12 cellular contexts compared by ENCODE assay signal in genomic region chr3:180870008-180870733, GRCh38. TPM values are rescaled to one million over a fixed set of nuclear protein-coding genes. Genes with fewer than 3 reads are reported as not detected.
DNase-seq lines count a peak whose midpoint lies in the region; ATAC-seq and TF ChIP-seq lines count a peak whose summit lies in the region.
"Had no signal": no experiment of that assay in that cellular context is flagged by ENCODE, and none has a peak within 500 bp of the region (broad histone marks: within the 10 kb centered on the region; RNA-seq: fewer than 3 reads in every experiment).

No MANE protein-coding gene starts in this region.

- H3K4me3 ChIP-seq in fibroblast of villous mesenchyme (ENCODE audit: low read depth, low read length) = peak overlapping the region; percentile 33
- peak overlapping the region; percentile 49 to 51 for H3K4me3 ChIP-seq in vagina
- H3K4me3 ChIP-seq: BLaER1 treated with 17β-estradiol and CSF1 and Interleukin-3, amounts not matched to agents 10 nM and 100 nM had no signal

- no peaks in the 10 kb centered on the region for H3K36me3 ChIP-seq in vagina
- H3K36me3 ChIP-seq: BLaER1 treated with 17β-estradiol and CSF1 and Interleukin-3, amounts not matched to agents 10 nM and 100 nM had no signal

- no peak for ATAC-seq in HG03432 (IDR thresholded peaks at IDR 0.05; ENCODE audit: unreplicated experiment)
- no peak for ATAC-seq in natural killer cell treated with Interleukin-12 subunit alpha and Interleukin-12 subunit beta and Interleukin-15 and Interleukin-18, amount 100 ng/mL, for 72 hours
- ATAC-seq: left colon had no signal

- no peak for TF ChIP-seq POLR2A in vagina (IDR thresholded peaks at IDR 0.05)

- peaks cover 19% of the 10 kb centered on the region for H3K4me1 ChIP-seq in vagina

- H3K27me3 Mint-ChIP-seq in activated naive CD8-positive, alpha-beta T cell = peaks cover 15% of the 10 kb centered on the region
- H3K27me3 Mint-ChIP-seq in activated naive CD8-positive, alpha-beta T cell treated with anti-CD3 and anti-CD28 coated beads for 36 hours = peaks cover 49% of the 10 kb centered on the region
- H3K27me3 Mint-ChIP-seq in nephron progenitor cell (ENCODE audit: low read depth, poor library complexity) = peaks cover 11% of the 10 kb centered on the region
- peaks cover 25 to 47% of the 10 kb centered on the region in 2 donors for H3K27me3 Mint-ChIP-seq in natural killer cell treated with Interleukin-12 subunit alpha and Interleukin-12 subunit beta and Interleukin-15 and Interleukin-18, amount 100 ng/mL, for 72 hours

- no peaks in the 10 kb centered on the region for H3K9me3 ChIP-seq in vagina

- H3K27ac ChIP-seq in vagina = peak overlapping the region; percentile 75
- H3K27ac ChIP-seq: BLaER1 treated with 17β-estradiol and CSF1 and Interleukin-3, amounts not matched to agents 10 nM and 100 nM had no signal

- no peaks in the 10 kb centered on the region for H3K36me3 Mint-ChIP-seq in activated naive CD8-positive, alpha-beta T cell
- no peaks in the 10 kb centered on the region for H3K36me3 Mint-ChIP-seq in activated naive CD8-positive, alpha-beta T cell treated with anti-CD3 and anti-CD28 coated beads for 36 hours
- no peaks in the 10 kb centered on the region for H3K36me3 Mint-ChIP-seq in nephron progenitor cell (ENCODE audit: low read depth)
- H3K36me3 Mint-ChIP-seq in natural killer cell treated with Interleukin-12 subunit alpha and Interleukin-12 subunit beta and Interleukin-15 and Interleukin-18, amount 100 ng/mL, for 72 hours = no peaks in the 10 kb centered on the region

- peaks cover 7% of the 10 kb centered on the region for H3K4me1 Mint-ChIP-seq in activated naive CD8-positive, alpha-beta T cell (ENCODE audit: low read depth)
- peaks cover 5% of the 10 kb centered on the region for H3K4me1 Mint-ChIP-seq in activated naive CD8-positive, alpha-beta T cell treated with anti-CD3 and anti-CD28 coated beads for 36 hours
- peaks cover 9% of the 10 kb centered on the region for H3K4me1 Mint-ChIP-seq in nephron progenitor cell
- no peaks in the 10 kb centered on the region for H3K4me1 Mint-ChIP-seq in natural killer cell treated with Interleukin-12 subunit alpha and Interleukin-12 subunit beta and Interleukin-15 and Interleukin-18, amount 100 ng/mL, for 72 hours (ENCODE audit: low read depth in 2 of 2)

- H3K27me3 ChIP-seq in vagina = no peaks in the 10 kb centered on the region
- H3K27me3 ChIP-seq: BLaER1 treated with 17β-estradiol and CSF1 and Interleukin-3, amounts not matched to agents 10 nM and 100 nM had no signal

- peak overlapping the region; percentile 46 for H3K4me3 Mint-ChIP-seq in activated naive CD8-positive, alpha-beta T cell
- no peak overlapping the region for H3K4me3 Mint-ChIP-seq in activated naive CD8-positive, alpha-beta T cell treated with anti-CD3 and anti-CD28 coated beads for 36 hours
- peak overlapping the region; percentile 74 for H3K4me3 Mint-ChIP-seq in nephron progenitor cell
- no peak overlapping the region for H3K4me3 Mint-ChIP-seq in natural killer cell treated with Interleukin-12 subunit alpha and Interleukin-12 subunit beta and Interleukin-15 and Interleukin-18, amount 100 ng/mL, for 72 hours

- no peak for DNase-seq in activated naive CD8-positive, alpha-beta T cell treated with anti-CD3 and anti-CD28 coated beads for 36 hours
- DNase-seq in fibroblast of villous mesenchyme (ENCODE audit: low read depth) (peak; percentile 38), nephron progenitor cell (peak; percentile 57), vagina (ENCODE audit: extremely low spot score in 2 of 2) (no peak), OCI-M1 (lab: John Stamatoyannopoulos, UW) (no peak)
- DNase-seq in natural killer cell treated with Interleukin-12 subunit alpha and Interleukin-12 subunit beta and Interleukin-15 and Interleukin-18, amount 100 ng/mL, for 72 hours (ENCODE audit: low spot score) = no peak
- DNase-seq: NCI-H2107, T1000 had no signal

- H3K27ac Mint-ChIP-seq in activated naive CD8-positive, alpha-beta T cell = no peak overlapping the region
- H3K27ac Mint-ChIP-seq in activated naive CD8-positive, alpha-beta T cell treated with anti-CD3 and anti-CD28 coated beads for 36 hours = no peak overlapping the region
- no peak overlapping the region for H3K27ac Mint-ChIP-seq in nephron progenitor cell
- no peak overlapping the region for H3K27ac Mint-ChIP-seq in natural killer cell treated with Interleukin-12 subunit alpha and Interleukin-12 subunit beta and Interleukin-15 and Interleukin-18, amount 100 ng/mL, for 72 hours

- TF ChIP-seq CTCF in fibroblast of villous mesenchyme (IDR thresholded peaks at IDR 0.05; ENCODE audit: insufficient read depth, low read depth, low read length) (no peak), nephron progenitor cell (IDR thresholded peaks at IDR 0.05) (no peak), vagina (IDR thresholded peaks at IDR 0.05) (no peak)

- intact Hi-C loops in vagina (cut with DNase I) = no loop called here

- H3K9me3 Mint-ChIP-seq in activated naive CD8-positive, alpha-beta T cell (ENCODE audit: low read depth) = no peaks in the 10 kb centered on the region
- no peaks in the 10 kb centered on the region for H3K9me3 Mint-ChIP-seq in activated naive CD8-positive, alpha-beta T cell treated with anti-CD3 and anti-CD28 coated beads for 36 hours
- H3K9me3 Mint-ChIP-seq in nephron progenitor cell = peaks cover 16% of the 10 kb centered on the region
- H3K9me3 Mint-ChIP-seq in natural killer cell treated with Interleukin-12 subunit alpha and Interleukin-12 subunit beta and Interleukin-15 and Interleukin-18, amount 100 ng/mL, for 72 hours = no peaks in the 10 kb centered on the region

RNA-seq across cellular contexts. Expression of gene FXR1, which starts 42.3 kb away (rescaled TPM):
- 100 to 1,000 TPM; 150 to 159 TPM for total RNA-seq in activated naive CD8-positive, alpha-beta T cell treated with anti-CD3 and anti-CD28 coated beads for 36 hours
- total RNA-seq in fibroblast of villous mesenchyme (97.3 and 131 TPM in 2 replicates), vagina (99.7 TPM)
- 100 to 1,000 TPM; 121 to 158 TPM for total RNA-seq in natural killer cell treated with Interleukin-12 subunit alpha and Interleukin-12 subunit beta and Interleukin-15 and Interleukin-18, amount 100 ng/mL, for 72 hours

Comparison
In these comparisons a context has a peak if more than half of its experiments do, and no peak if none do; other contexts are left out.
1. H3K4me3 Mint-ChIP-seq: peak in activated naive CD8-positive, alpha-beta T cell (single experiment) and nephron progenitor cell (single experiment); none in activated naive CD8-positive, alpha-beta T cell treated with anti-CD3 and anti-CD28 coated beads for 36 hours (single experiment) and natural killer cell treated with Interleukin-12 subunit alpha and Interleukin-12 subunit beta and Interleukin-15 and Interleukin-18, amount 100 ng/mL, for 72 hours (single experiment).
2. DNase-seq: peak in fibroblast of villous mesenchyme (single experiment) and nephron progenitor cell (single experiment); none in activated naive CD8-positive, alpha-beta T cell treated with anti-CD3 and anti-CD28 coated beads for 36 hours (single experiment), vagina (0 of 2), OCI-M1 (single experiment) and natural killer cell treated with Interleukin-12 subunit alpha and Interleukin-12 subunit beta and Interleukin-15 and Interleukin-18, amount 100 ng/mL, for 72 hours (single experiment).